ENCODE assay signal across 26 cellular contexts in the genomic region with DNA sequence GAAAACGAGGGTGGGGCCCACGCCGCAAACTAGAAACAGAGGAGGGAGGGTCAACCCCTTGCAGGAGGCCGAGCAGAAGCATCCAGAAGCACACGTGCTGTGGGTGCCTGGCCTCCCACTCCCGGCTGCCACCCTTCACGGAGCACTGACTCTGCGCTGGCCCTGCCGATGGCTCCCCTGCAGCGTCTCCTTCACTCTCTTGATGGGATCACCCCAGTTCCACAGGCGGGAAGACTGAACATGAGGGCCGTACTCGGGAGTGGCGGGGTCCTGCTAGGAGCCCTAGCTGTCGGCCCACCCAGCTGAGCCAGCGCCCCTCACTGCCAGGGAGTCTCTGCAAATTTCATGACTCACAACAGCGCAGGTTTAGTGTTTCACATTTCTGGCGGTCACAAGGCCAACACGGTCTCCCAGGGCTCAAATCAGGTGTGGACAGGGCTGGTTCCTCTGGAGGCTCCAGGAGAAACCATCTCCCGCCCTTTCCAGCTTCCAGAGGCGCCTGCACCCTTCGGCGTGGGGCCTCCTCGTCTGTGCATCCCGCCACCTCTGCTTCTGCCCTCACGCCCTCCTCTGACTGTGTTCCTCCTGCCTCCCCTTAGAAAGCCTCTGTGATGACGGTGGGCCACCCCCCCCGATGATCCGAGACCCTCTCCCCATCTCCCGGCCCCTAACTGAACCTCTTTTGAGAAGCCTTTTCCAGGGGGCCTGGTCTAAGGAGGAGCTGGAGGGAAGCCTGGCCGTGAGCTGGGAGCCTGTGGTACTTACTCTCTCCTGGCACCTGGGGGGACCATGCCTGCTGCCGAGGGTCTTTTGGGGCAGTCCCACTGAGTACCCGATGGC. TPM values are rescaled to one million over a fixed set of nuclear protein-coding genes. Genes with fewer than 3 reads are reported as not detected.
"Had no signal": no experiment of that assay in that cellular context is flagged by ENCODE, and none has a peak within 500 bp of the region (broad histone marks: within the 10 kb centered on the region; RNA-seq: fewer than 3 reads in every experiment).

No MANE protein-coding gene starts in this region.

- H3K9me3 ChIP-seq: heart right ventricle, prostate gland, sigmoid colon, suprapubic skin, thyroid gland, upper lobe of left lung, uterus had no signal

- H3K4me1 ChIP-seq: neural progenitor cell, parathyroid adenoma, prostate gland, sigmoid colon, suprapubic skin, thyroid gland, upper lobe of left lung, uterus had no signal

- H3K27me3 ChIP-seq: heart right ventricle, sigmoid colon, suprapubic skin, thyroid gland, upper lobe of left lung, uterus had no signal

- H3K27me3 Mint-ChIP-seq: naive thymus-derived CD4-positive, alpha-beta T cell had no signal

- H3K27ac ChIP-seq: heart right ventricle, neural progenitor cell, parathyroid adenoma, prostate gland, sigmoid colon, skin epidermis, suprapubic skin, thyroid gland, upper lobe of left lung, uterus had no signal

- H3K36me3 ChIP-seq: heart right ventricle, neural progenitor cell, prostate gland, sigmoid colon, suprapubic skin, thyroid gland, upper lobe of left lung, uterus had no signal

- H3K9me3 Mint-ChIP-seq: naive thymus-derived CD4-positive, alpha-beta T cell; neural progenitor cell had no signal

- ATAC-seq: esophagus mucosa; left lobe of liver; naive thymus-derived CD4-positive, alpha-beta T cell; stimulated activated naive CD8-positive, alpha-beta T cell treated with anti-CD3 and anti-CD28 coated beads, Interleukin-15, Interleukin-2, amounts not matched to agents 100 U/mL and 50 U/mL, for 24 hours had no signal

- H3K36me3 Mint-ChIP-seq: naive thymus-derived CD4-positive, alpha-beta T cell; neural progenitor cell had no signal

- DNase-seq: caudate nucleus; cortex of kidney; effector memory CD4-positive, alpha-beta T cell; hypothalamus; mesendoderm; naive thymus-derived CD4-positive, alpha-beta T cell; occipital lobe; retina; sigmoid colon; stimulated activated CD4-positive, alpha-beta T cell treated with anti-CD3 and anti-CD28 coated beads, Interleukin-12 subunit alpha, Interleukin-12 subunit beta, amount 100 ng/mL, for 4 hours; stimulated activated naive CD8-positive, alpha-beta T cell treated with anti-CD3 and anti-CD28 coated beads, Interleukin-15, Interleukin-2, amounts not matched to agents 100 U/mL and 50 U/mL, for 24 hours; thyroid gland; uterus had no signal

- H3K4me3 ChIP-seq: heart right ventricle, lung, neural progenitor cell, prostate gland, sigmoid colon, skin epidermis, suprapubic skin, thyroid gland, upper lobe of left lung, uterus had no signal

- H3K4me1 Mint-ChIP-seq: neural progenitor cell had no signal

- H3K27ac Mint-ChIP-seq: naive thymus-derived CD4-positive, alpha-beta T cell; neural progenitor cell had no signal

- H3K4me3 Mint-ChIP-seq: naive thymus-derived CD4-positive, alpha-beta T cell; neural progenitor cell had no signal

RNA-seq across cellular contexts. Expression of gene PTX4, which starts 2.0 kb away (rescaled TPM):
- total RNA-seq: esophagus mucosa, fibroblast of lung, frontal cortex, heart right ventricle, left lobe of liver, mononuclear cell, occipital lobe, sigmoid colon, suprapubic skin, thyroid gland had no signal
- polyA plus RNA-seq: fibroblast of lung; heart right ventricle; naive thymus-derived CD4-positive, alpha-beta T cell; sigmoid colon had no signal

RNA-seq across cellular contexts. Expression of gene CCDC154, which starts 42.4 kb away (rescaled TPM):
- polyA plus RNA-seq: naive thymus-derived CD4-positive, alpha-beta T cell had no signal
